2 cellular contexts compared by ENCODE assay signal in the genomic region with DNA sequence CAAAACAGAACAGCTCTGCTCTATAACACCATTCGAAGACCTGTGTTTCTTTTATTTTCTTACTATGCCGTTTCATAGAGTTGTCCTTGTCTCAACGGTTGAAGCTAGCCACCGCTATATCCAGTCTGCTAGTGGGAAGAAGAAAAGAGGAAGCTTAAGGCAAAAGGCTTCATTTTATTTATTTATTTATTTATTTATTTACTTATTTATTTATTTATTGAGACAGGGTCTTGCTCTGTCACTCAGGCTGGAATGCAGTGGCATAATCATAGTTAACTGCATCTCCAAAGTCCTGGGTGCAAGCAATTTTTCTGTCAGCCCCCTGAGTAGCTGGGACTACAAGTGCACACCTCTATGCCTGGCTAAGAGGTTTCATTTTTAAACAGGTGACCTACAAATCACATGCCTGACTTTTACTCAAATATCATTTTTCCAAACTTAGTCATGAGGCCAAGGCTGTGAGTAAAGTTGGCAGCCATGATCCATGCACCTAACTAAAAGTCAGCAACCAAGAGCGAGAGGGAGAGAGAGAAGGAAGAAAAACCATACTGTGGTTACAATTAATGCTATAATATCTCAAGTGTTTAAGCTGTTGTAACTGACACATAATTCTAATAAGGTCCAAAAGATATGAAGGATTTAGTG.
A peak's percentile ranks its signal among the peaks of the same experiment; 100 is the strongest.
TF ChIP-seq lines count a peak whose summit lies in the region.

No MANE protein-coding gene starts in this region.

TF ChIP-seq in HEK293, 187 proteins besides CTCF, POLR2A, EP300 and RAD21 (continued from another document and continues in another):
- TF ChIP-seq, protein P1, sequence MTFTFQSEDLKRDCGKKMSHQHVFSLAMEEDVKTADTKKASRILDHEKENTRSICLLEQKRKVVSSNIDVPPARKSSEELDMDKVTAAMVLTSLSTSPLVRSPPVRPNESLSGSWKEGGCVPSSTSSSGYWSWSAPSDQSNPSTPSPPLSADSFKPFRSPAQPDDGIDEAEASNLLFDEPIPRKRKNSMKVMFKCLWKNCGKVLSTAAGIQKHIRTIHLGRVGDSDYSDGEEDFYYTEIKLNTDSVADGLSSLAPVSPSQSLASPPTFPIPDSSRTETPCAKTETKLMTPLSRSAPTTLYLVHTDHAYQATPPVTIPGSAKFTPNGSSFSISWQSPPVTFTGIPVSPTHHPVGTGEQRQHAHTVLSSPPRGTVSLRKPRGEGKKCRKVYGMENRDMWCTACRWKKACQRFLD (tag by site-specific recombination; IDR thresholded peaks at IDR 0.05): no peak
- no peak for TF ChIP-seq ZNF239 (tag by site-specific recombination; IDR thresholded peaks at IDR 0.05)
- no peak for TF ChIP-seq GLIS1 (tag by site-specific recombination; IDR thresholded peaks at IDR 0.05)
- TF ChIP-seq, protein P2, sequence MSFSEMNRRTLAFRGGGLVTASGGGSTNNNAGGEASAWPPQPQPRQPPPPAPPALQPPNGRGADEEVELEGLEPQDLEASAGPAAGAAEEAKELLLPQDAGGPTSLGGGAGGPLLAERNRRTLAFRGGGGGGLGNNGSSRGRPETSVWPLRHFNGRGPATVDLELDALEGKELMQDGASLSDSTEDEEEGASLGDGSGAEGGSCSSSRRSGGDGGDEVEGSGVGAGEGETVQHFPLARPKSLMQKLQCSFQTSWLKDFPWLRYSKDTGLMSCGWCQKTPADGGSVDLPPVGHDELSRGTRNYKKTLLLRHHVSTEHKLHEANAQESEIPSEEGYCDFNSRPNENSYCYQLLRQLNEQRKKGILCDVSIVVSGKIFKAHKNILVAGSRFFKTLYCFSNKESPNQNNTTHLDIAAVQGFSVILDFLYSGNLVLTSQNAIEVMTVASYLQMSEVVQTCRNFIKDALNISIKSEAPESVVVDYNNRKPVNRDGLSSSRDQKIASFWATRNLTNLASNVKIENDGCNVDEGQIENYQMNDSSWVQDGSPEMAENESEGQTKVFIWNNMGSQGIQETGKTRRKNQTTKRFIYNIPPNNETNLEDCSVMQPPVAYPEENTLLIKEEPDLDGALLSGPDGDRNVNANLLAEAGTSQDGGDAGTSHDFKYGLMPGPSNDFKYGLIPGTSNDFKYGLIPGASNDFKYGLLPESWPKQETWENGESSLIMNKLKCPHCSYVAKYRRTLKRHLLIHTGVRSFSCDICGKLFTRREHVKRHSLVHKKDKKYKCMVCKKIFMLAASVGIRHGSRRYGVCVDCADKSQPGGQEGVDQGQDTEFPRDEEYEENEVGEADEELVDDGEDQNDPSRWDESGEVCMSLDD (tag by site-specific recombination; IDR thresholded peaks at IDR 0.05): no peak
- no peak for TF ChIP-seq GFI1B (tag by site-specific recombination; IDR thresholded peaks at IDR 0.05)
- TF ChIP-seq, protein P3, sequence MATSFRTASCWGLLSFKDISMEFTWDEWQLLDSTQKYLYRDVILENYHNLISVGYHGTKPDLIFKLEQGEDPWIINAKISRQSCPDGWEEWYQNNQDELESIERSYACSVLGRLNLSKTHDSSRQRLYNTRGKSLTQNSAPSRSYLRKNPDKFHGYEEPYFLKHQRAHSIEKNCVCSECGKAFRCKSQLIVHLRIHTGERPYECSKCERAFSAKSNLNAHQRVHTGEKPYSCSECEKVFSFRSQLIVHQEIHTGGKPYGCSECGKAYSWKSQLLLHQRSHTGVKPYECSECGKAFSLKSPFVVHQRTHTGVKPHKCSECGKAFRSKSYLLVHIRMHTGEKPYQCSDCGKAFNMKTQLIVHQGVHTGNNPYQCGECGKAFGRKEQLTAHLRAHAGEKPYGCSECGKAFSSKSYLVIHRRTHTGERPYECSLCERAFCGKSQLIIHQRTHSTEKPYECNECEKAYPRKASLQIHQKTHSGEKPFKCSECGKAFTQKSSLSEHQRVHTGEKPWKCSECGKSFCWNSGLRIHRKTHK (tag by site-specific recombination; IDR thresholded peaks at IDR 0.05): no peak
- TF ChIP-seq ZNF426 (tag by site-specific recombination; IDR thresholded peaks at IDR 0.05): peak; percentile 31
- no peak for TF ChIP-seq ZBTB1 (tag by site-specific recombination; IDR thresholded peaks at IDR 0.05)
- no peak for TF ChIP-seq ZNF530 (tag by site-specific recombination; IDR thresholded peaks at IDR 0.05; ENCODE audit: low read depth)
- TF ChIP-seq, protein P4, sequence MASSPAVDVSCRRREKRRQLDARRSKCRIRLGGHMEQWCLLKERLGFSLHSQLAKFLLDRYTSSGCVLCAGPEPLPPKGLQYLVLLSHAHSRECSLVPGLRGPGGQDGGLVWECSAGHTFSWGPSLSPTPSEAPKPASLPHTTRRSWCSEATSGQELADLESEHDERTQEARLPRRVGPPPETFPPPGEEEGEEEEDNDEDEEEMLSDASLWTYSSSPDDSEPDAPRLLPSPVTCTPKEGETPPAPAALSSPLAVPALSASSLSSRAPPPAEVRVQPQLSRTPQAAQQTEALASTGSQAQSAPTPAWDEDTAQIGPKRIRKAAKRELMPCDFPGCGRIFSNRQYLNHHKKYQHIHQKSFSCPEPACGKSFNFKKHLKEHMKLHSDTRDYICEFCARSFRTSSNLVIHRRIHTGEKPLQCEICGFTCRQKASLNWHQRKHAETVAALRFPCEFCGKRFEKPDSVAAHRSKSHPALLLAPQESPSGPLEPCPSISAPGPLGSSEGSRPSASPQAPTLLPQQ (tag by site-specific recombination; IDR thresholded peaks at IDR 0.05): no peak
- TF ChIP-seq KLF8 (tag by site-specific recombination; IDR thresholded peaks at IDR 0.05): no peak
- peak; percentile 27 for TF ChIP-seq ZNF555 (tag by site-specific recombination; conservative IDR thresholded peaks at IDR 0.05)
- no peak for TF ChIP-seq ZNF521 (tag by site-specific recombination; IDR thresholded peaks at IDR 0.05)
- TF ChIP-seq ZNF529 (tag by site-specific recombination; IDR thresholded peaks at IDR 0.05; ENCODE audit: insufficient replicate concordance): no peak

TF ChIP-seq in SK-N-SH treated with all-trans-retinoic acid at 6 μM for 48 hours, 23 proteins besides CTCF, POLR2A, EP300 and RAD21 (continued from another document):
- TF ChIP-seq, protein P5, sequence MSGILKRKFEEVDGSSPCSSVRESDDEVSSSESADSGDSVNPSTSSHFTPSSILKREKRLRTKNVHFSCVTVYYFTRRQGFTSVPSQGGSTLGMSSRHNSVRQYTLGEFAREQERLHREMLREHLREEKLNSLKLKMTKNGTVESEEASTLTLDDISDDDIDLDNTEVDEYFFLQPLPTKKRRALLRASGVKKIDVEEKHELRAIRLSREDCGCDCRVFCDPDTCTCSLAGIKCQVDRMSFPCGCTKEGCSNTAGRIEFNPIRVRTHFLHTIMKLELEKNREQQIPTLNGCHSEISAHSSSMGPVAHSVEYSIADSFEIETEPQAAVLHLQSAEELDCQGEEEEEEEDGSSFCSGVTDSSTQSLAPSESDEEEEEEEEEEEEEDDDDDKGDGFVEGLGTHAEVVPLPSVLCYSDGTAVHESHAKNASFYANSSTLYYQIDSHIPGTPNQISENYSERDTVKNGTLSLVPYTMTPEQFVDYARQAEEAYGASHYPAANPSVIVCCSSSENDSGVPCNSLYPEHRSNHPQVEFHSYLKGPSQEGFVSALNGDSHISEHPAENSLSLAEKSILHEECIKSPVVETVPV (CRISPR knock-in tag; IDR thresholded peaks at IDR 0.05): no peak
- TF ChIP-seq, protein P6, sequence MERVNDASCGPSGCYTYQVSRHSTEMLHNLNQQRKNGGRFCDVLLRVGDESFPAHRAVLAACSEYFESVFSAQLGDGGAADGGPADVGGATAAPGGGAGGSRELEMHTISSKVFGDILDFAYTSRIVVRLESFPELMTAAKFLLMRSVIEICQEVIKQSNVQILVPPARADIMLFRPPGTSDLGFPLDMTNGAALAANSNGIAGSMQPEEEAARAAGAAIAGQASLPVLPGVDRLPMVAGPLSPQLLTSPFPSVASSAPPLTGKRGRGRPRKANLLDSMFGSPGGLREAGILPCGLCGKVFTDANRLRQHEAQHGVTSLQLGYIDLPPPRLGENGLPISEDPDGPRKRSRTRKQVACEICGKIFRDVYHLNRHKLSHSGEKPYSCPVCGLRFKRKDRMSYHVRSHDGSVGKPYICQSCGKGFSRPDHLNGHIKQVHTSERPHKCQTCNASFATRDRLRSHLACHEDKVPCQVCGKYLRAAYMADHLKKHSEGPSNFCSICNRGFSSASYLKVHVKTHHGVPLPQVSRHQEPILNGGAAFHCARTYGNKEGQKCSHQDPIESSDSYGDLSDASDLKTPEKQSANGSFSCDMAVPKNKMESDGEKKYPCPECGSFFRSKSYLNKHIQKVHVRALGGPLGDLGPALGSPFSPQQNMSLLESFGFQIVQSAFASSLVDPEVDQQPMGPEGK (CRISPR knock-in tag; IDR thresholded peaks at IDR 0.05; ENCODE audit: borderline replicate concordance): no peak
TF ChIP-seq in SK-N-SH treated with all-trans-retinoic acid at 6 μM for 48 hours: peak in this region for 0.
